Comparison of ENCODE assay signal across 1 cellular context in genomic region chr5:176441921-176442323, GRCh38.
TF ChIP-seq lines count a peak whose summit lies in the region.

No MANE protein-coding gene starts in this region.

TF ChIP-seq in K562, 482 proteins besides CTCF, POLR2A, EP300 and RAD21:
- TF ChIP-seq TAF9B (IDR thresholded peaks at IDR 0.05; ENCODE audit: partially characterized antibody), result no peak
- TF ChIP-seq MBD1 (CRISPR knock-in tag; IDR thresholded peaks at IDR 0.05), result no peak
- TF ChIP-seq, protein P1, sequence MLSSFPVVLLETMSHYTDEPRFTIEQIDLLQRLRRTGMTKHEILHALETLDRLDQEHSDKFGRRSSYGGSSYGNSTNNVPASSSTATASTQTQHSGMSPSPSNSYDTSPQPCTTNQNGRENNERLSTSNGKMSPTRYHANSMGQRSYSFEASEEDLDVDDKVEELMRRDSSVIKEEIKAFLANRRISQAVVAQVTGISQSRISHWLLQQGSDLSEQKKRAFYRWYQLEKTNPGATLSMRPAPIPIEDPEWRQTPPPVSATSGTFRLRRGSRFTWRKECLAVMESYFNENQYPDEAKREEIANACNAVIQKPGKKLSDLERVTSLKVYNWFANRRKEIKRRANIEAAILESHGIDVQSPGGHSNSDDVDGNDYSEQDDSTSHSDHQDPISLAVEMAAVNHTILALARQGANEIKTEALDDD (IDR thresholded peaks at IDR 0.05), result 0 out of 2 replicates have a peak, but pooled peaks have one; percentile 29
- TF ChIP-seq POLR2H (tag; IDR thresholded peaks at IDR 0.05; ENCODE audit: low read depth), result no peak
- TF ChIP-seq, protein P2, sequence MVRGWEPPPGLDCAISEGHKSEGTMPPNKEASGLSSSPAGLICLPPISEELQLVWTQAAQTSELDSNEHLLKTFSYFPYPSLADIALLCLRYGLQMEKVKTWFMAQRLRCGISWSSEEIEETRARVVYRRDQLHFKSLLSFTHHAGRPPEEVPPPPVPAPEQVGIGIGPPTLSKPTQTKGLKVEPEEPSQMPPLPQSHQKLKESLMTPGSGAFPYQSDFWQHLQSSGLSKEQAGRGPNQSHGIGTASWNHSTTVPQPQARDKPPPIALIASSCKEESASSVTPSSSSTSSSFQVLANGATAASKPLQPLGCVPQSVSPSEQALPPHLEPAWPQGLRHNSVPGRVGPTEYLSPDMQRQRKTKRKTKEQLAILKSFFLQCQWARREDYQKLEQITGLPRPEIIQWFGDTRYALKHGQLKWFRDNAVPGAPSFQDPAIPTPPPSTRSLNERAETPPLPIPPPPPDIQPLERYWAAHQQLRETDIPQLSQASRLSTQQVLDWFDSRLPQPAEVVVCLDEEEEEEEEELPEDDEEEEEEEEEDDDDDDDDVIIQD (CRISPR knock-in tag; IDR thresholded peaks at IDR 0.05), result no peak
- peak; percentile 47 for TF ChIP-seq MEIS2 (IDR thresholded peaks at IDR 0.05; ENCODE audit: partially characterized antibody)
- no peak for TF ChIP-seq RNF2 (IDR thresholded peaks at IDR 0.05)
- no peak for TF ChIP-seq FOXK1 (CRISPR knock-in tag; IDR thresholded peaks at IDR 0.05; ENCODE audit: borderline replicate concordance)
- TF ChIP-seq NFE2 (IDR thresholded peaks at IDR 0.05; ENCODE audit: low read depth), result no peak
- no peak for TF ChIP-seq ZNF133 (CRISPR knock-in tag; IDR thresholded peaks at IDR 0.05)
- peak; percentile 100 for TF ChIP-seq MYNN (IDR thresholded peaks at IDR 0.05)
- TF ChIP-seq MYNN (CRISPR knock-in tag; IDR thresholded peaks at IDR 0.05), result peak; percentile 92
- no peak for TF ChIP-seq FOXP1 (CRISPR knock-in tag; IDR thresholded peaks at IDR 0.05)
- TF ChIP-seq HBP1 (CRISPR knock-in tag; IDR thresholded peaks at IDR 0.05), result no peak
- TF ChIP-seq BCL6 (CRISPR knock-in tag; IDR thresholded peaks at IDR 0.05), result no peak
- TF ChIP-seq STAT5B (CRISPR knock-in tag; IDR thresholded peaks at IDR 0.05), result no peak
